In the genomic region with DNA sequence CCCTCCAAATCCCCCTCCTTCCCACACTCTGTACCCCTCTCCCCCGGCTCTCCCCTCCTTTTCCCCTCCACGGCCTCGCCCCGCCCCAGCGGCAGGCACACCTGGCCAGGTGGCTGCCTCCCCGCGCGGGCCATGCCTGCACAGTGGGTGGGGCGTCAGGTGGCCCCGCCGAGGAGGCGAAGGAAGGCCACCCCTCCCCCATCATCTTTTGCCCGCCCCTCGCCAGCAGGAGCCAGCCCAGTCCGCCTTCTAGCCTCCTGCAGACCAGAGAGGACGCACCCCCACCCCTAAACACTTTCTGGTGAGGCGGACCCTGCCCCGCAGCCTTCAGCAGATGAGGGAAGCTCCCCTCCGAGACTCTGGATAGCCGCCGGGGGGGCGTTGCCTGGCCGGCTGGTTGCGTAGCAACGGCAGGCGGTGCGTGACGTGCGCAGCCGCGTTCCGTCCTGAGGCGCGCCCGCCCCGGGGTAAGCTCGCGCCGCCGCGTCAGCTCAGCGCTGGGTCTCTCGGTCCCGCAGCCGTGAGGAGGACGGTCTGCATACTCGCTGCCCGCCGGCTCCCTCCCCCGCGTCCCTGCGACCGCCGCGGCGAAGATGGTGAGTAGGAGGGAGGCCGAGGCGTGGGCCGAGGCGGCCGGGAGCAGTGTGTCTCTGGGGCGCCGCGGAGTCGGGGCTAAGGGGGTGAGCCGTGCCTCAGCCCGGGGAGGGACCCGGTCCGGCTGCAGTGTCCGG, we compare ENCODE assay signal across 8 cellular contexts. TPM values are rescaled to one million over a fixed set of nuclear protein-coding genes. Genes with fewer than 3 reads are reported as not detected.
DNase-seq lines count a peak whose midpoint lies in the region; ATAC-seq and TF ChIP-seq lines count a peak whose summit lies in the region.

DSTN (plus strand) TSS at position 460 of the 731 bp plus-strand sequence; CDS start at position 594, 134 bp downstream.

- TF ChIP-seq CTCF in Loucy (conservative IDR thresholded peaks at IDR 0.05; ENCODE audit: low read length) (no peak), nephron progenitor cell (IDR thresholded peaks at IDR 0.05) (no peak)

- peak within 1 kb of the TSS; percentile 96 for H3K27ac Mint-ChIP-seq in nephron progenitor cell
- H3K27ac Mint-ChIP-seq in stimulated activated naive CD8-positive, alpha-beta T cell treated with anti-CD3 and anti-CD28 coated beads, Interleukin-15, amount 100 ng/mL, for 72 hours: peak within 1 kb of the TSS; percentile 96 to 99

- peak; percentile 92 for DNase-seq in G401 (ENCODE audit: low spot score)
- peak; percentile 96 for DNase-seq in H7
- peak; percentile 94 to 99 for DNase-seq in SHP77 (lab: John Stamatoyannopoulos, UW)
- DNase-seq in activated gamma-delta T cell (lab: John Stamatoyannopoulos, UW): peak; percentile 83
- DNase-seq in fibroblast of the conjunctiva (ENCODE audit: low read depth): peak; percentile 83
- peak; percentile 95 for DNase-seq in nephron progenitor cell
- DNase-seq in stimulated activated naive CD8-positive, alpha-beta T cell treated with anti-CD3 and anti-CD28 coated beads, Interleukin-15, amount 100 ng/mL, for 72 hours: peak; percentile 84 to 87

- H3K9me3 ChIP-seq in Loucy (ENCODE audit: insufficient read depth, low read depth, low read length): no peaks in the 10 kb centered on the region

- no peaks in the 10 kb centered on the region for H3F3A ChIP-seq in Loucy (ENCODE audit: low read depth)

- in situ Hi-C loops in G401 (cut with HindIII; ENCODE audit: low sequenced_read_pairs): no loop called here

- H3K9ac ChIP-seq in Loucy (ENCODE audit: low read depth, low read length, poor library complexity, severe bottlenecking): peak within 1 kb of the TSS; percentile 70

- no peaks in the 10 kb centered on the region for H3K36me3 Mint-ChIP-seq in nephron progenitor cell (ENCODE audit: low read depth)

- peak within 1 kb of the TSS; percentile 92 for H3K4me3 Mint-ChIP-seq in nephron progenitor cell
- H3K4me3 Mint-ChIP-seq in stimulated activated naive CD8-positive, alpha-beta T cell treated with anti-CD3 and anti-CD28 coated beads, Interleukin-15, amount 100 ng/mL, for 72 hours: peak within 1 kb of the TSS; percentile 92 to 100

- no peaks in the 10 kb centered on the region for H3K36me3 ChIP-seq in H7 (replicated peaks; ENCODE audit: control insufficient read depth, insufficient read depth, low read length)
- no peaks in the 10 kb centered on the region for H3K36me3 ChIP-seq in Loucy (ENCODE audit: insufficient read depth, low read length)

- ATAC-seq in stimulated activated naive CD8-positive, alpha-beta T cell treated with anti-CD3 and anti-CD28 coated beads, Interleukin-15, amount 100 ng/mL, for 72 hours: peak; percentile 92

- H3K4me3 ChIP-seq in H7 (ENCODE audit: insufficient read depth, low read depth, low read length) (peak within 1 kb of the TSS; percentile 96), Loucy (ENCODE audit: low read length, poor library complexity, severe bottlenecking) (peak within 1 kb of the TSS; percentile 73)

- peaks cover 44% of the 10 kb centered on the region for H3K79me2 ChIP-seq in Loucy (ENCODE audit: insufficient read depth, low read length)

- no peaks in the 10 kb centered on the region for H3K9me2 ChIP-seq in Loucy (replicated peaks; ENCODE audit: low read depth, low read length)

- H3K4me1 ChIP-seq in Loucy (ENCODE audit: insufficient read depth, low read length, poor library complexity, severe bottlenecking): peaks cover 29% of the 10 kb centered on the region

- peak within 1 kb of the TSS; percentile 98 for H2AFZ ChIP-seq in Loucy (ENCODE audit: low read length)

- no peaks in the 10 kb centered on the region for H3K9me3 Mint-ChIP-seq in nephron progenitor cell
- no peaks in the 10 kb centered on the region for H3K9me3 Mint-ChIP-seq in stimulated activated naive CD8-positive, alpha-beta T cell treated with anti-CD3 and anti-CD28 coated beads, Interleukin-15, amount 100 ng/mL, for 72 hours

- no peaks in the 10 kb centered on the region for H3K27me3 ChIP-seq in H7 (ENCODE audit: control insufficient read depth, insufficient read depth, low read length)
- no peaks in the 10 kb centered on the region for H3K27me3 ChIP-seq in Loucy (ENCODE audit: insufficient read depth, low read length, poor library complexity, severe bottlenecking)

- peaks cover 33% of the 10 kb centered on the region for H4K20me1 ChIP-seq in Loucy (ENCODE audit: insufficient read depth, low read length, poor library complexity, severe bottlenecking)

- H3K4me1 Mint-ChIP-seq in nephron progenitor cell: peaks cover 51% of the 10 kb centered on the region
- peaks cover 32% of the 10 kb centered on the region for H3K4me1 Mint-ChIP-seq in stimulated activated naive CD8-positive, alpha-beta T cell treated with anti-CD3 and anti-CD28 coated beads, Interleukin-15, amount 100 ng/mL, for 72 hours

- H3K27me3 Mint-ChIP-seq in nephron progenitor cell (ENCODE audit: low read depth, poor library complexity): no peaks in the 10 kb centered on the region
- H3K27me3 Mint-ChIP-seq in stimulated activated naive CD8-positive, alpha-beta T cell treated with anti-CD3 and anti-CD28 coated beads, Interleukin-15, amount 100 ng/mL, for 72 hours: peaks cover 13% of the 10 kb centered on the region

- H3K4me2 ChIP-seq in Loucy (ENCODE audit: low read depth, low read length, poor library complexity, severe bottlenecking): peak within 1 kb of the TSS; percentile 91

RNA-seq across cellular contexts. Expression of gene DSTN, which starts in this region (rescaled TPM):
- 305 and 378 TPM in 2 replicates for total RNA-seq in G401 (2014; rRNA removed; shearing (Covaris generic))
- total RNA-seq in H7 (2014; rRNA removed; shearing (Covaris generic)): 112 and 126 TPM in 2 replicates

Comparison
In these comparisons a context has a peak if more than half of its experiments do, and no peak if none do; other contexts are left out.
1. Peak in every context shown above with its lines: DNase-seq, ATAC-seq and H3K4me3 ChIP-seq.